ENCODE assay signal across 10 cellular contexts in genomic region chr3:151024339-151024738, GRCh38. TPM values are rescaled to one million over a fixed set of nuclear protein-coding genes. Genes with fewer than 3 reads are reported as not detected.
"Had no signal": no experiment of that assay in that cellular context is flagged by ENCODE, and none has a peak within 500 bp of the region (broad histone marks: within the 10 kb centered on the region; RNA-seq: fewer than 3 reads in every experiment).

No MANE protein-coding gene starts in this region.

- H3K27ac ChIP-seq: HL-60 had no signal

- FAIRE-seq: K562 had no signal

- H3K36me3 ChIP-seq: HAP-1 had no signal

- H3K9me3 ChIP-seq: HAP-1 had no signal

- H3K4me3 ChIP-seq: HAP-1, K562 had no signal

- DNase-seq: GOT3, H7, HFFc6, IMR-90 had no signal

- ATAC-seq: HCT116, K562 had no signal

- H3K4me1 ChIP-seq: HAP-1 had no signal

RNA-seq across cellular contexts. Expression of gene CLRN1, which starts 51.8 kb away (rescaled TPM):
- total RNA-seq: H4, HFFc6, HT1080, IMR-90, K562 had no signal
- polyA plus RNA-seq: IMR-90, K562 had no signal
